ENCODE assay signal across 1 cellular context in genomic region chr4:70930530-70931256, GRCh38.
TF ChIP-seq lines count a peak whose summit lies in the region.

No MANE protein-coding gene starts in this region.

TF ChIP-seq in IMR-90, 13 proteins besides CTCF, POLR2A, EP300 and RAD21 (continued from another document):
- no peak for TF ChIP-seq RCOR1 (IDR thresholded peaks at IDR 0.05; ENCODE audit: insufficient replicate concordance, low read length)
- TF ChIP-seq CEBPB (IDR thresholded peaks at IDR 0.05; ENCODE audit: low read depth, low read length), result no peak
- no peak for TF ChIP-seq MXI1 (IDR thresholded peaks at IDR 0.05; ENCODE audit: borderline replicate concordance, low read depth, low read length)
- TF ChIP-seq CHD1 (IDR thresholded peaks at IDR 0.05; ENCODE audit: low read depth, low read length), result no peak
- TF ChIP-seq MAZ (IDR thresholded peaks at IDR 0.05; ENCODE audit: borderline replicate concordance, low read depth, low read length), result no peak
- TF ChIP-seq USF2 (IDR thresholded peaks at IDR 0.05; ENCODE audit: low read depth, low read length), result no peak
- TF ChIP-seq MAFK (IDR thresholded peaks at IDR 0.05; ENCODE audit: low read depth, low read length), result no peak
- TF ChIP-seq ELK1 (IDR thresholded peaks at IDR 0.05; ENCODE audit: borderline replicate concordance, low read depth, low read length), result no peak
- TF ChIP-seq SMC3 (IDR thresholded peaks at IDR 0.05; ENCODE audit: low read depth, low read length), result no peak
